1 cellular context compared by ENCODE assay signal in genomic region chr11:95095858-95096587, GRCh38.
TF ChIP-seq lines count a peak whose summit lies in the region.

No MANE protein-coding gene starts in this region.

TF ChIP-seq in GM12878, 131 proteins besides CTCF, POLR2A, EP300 and RAD21 (continued from another document):
- TF ChIP-seq ZBED1 (IDR thresholded peaks at IDR 0.05; ENCODE audit: borderline replicate concordance): peak; percentile 86
- peak; percentile 95 for TF ChIP-seq FOXM1 (IDR thresholded peaks at IDR 0.05; ENCODE audit: low read depth, low read length)
- 0 out of 2 replicates have a peak, but pooled peaks have one; percentile 35 for TF ChIP-seq IRF4 (IDR thresholded peaks at IDR 0.05; ENCODE audit: low read depth, low read length)
- peak in 1 of 2 experiments; percentile 82; a peak in 1 of 4 replicates for TF ChIP-seq CEBPB (IDR thresholded peaks at IDR 0.05; ENCODE audit: borderline replicate concordance in 1 of 2, low read depth in 2 of 2, low read length in 2 of 2)
- no peak for TF ChIP-seq NFYA (IDR thresholded peaks at IDR 0.05; ENCODE audit: borderline replicate concordance, low read depth, low read length)
- no peak for TF ChIP-seq SIX5 (IDR thresholded peaks at IDR 0.05; ENCODE audit: low read depth, low read length, severe bottlenecking)
- TF ChIP-seq MEF2B (IDR thresholded peaks at IDR 0.05; ENCODE audit: partially characterized antibody, poor library complexity, severe bottlenecking): peak; percentile 94
- peak; percentile 94 for TF ChIP-seq TBL1XR1 (IDR thresholded peaks at IDR 0.05; ENCODE audit: low read depth, low read length)
- no peak for TF ChIP-seq SRF (IDR thresholded peaks at IDR 0.05; ENCODE audit: low read depth in 2 of 2, low read length in 2 of 2)
- TF ChIP-seq SMARCA5 (IDR thresholded peaks at IDR 0.05): no peak
- peak; percentile 56; the same call in 1 of the 2 replicates for TF ChIP-seq MXI1 (IDR thresholded peaks at IDR 0.05; ENCODE audit: low read depth, low read length)
- TF ChIP-seq SREBF1 (IDR thresholded peaks at IDR 0.05; ENCODE audit: low read length): no peak
- no peak for TF ChIP-seq TARDBP (IDR thresholded peaks at IDR 0.05; ENCODE audit: borderline replicate concordance)
- no peak for TF ChIP-seq GATAD2B (conservative IDR thresholded peaks at IDR 0.05; ENCODE audit: low read depth)
- TF ChIP-seq ZNF217 (IDR thresholded peaks at IDR 0.05): no peak
- peak; percentile 24 for TF ChIP-seq SP1 (IDR thresholded peaks at IDR 0.05; ENCODE audit: low read depth, low read length)
- TF ChIP-seq CBX5 (IDR thresholded peaks at IDR 0.05; ENCODE audit: low read depth): peak; percentile 91; the same call in 1 of the 2 replicates
- TF ChIP-seq NR2C1 (IDR thresholded peaks at IDR 0.05): peak; percentile 25; the same call in 1 of the 2 replicates
- no peak for TF ChIP-seq BCLAF1 (IDR thresholded peaks at IDR 0.05)
- 0 out of 2 replicates have a peak, but pooled peaks have one; percentile 25 for TF ChIP-seq CREB1 (IDR thresholded peaks at IDR 0.05; ENCODE audit: low read depth)
- TF ChIP-seq NR2C2 (IDR thresholded peaks at IDR 0.05; ENCODE audit: borderline replicate concordance, control insufficient read depth, insufficient read length, low read depth): no peak
- TF ChIP-seq ZZZ3 (IDR thresholded peaks at IDR 0.05; ENCODE audit: control insufficient read depth, insufficient read length, low read depth): no peak
- TF ChIP-seq YBX1 (IDR thresholded peaks at IDR 0.05): no peak
- TF ChIP-seq ATF3 (IDR thresholded peaks at IDR 0.05; ENCODE audit: borderline replicate concordance, extremely low read depth, low read depth, low read length): no peak
